17 cellular contexts compared by ENCODE assay signal in genomic region chr5:151144275-151144674, GRCh38. TPM values are rescaled to one million over a fixed set of nuclear protein-coding genes. Genes with fewer than 3 reads are reported as not detected.
DNase-seq lines count a peak whose midpoint lies in the region; ATAC-seq lines count a peak whose summit lies in the region.
"Had no signal": no experiment of that assay in that cellular context is flagged by ENCODE, and none has a peak within 500 bp of the region (broad histone marks: within the 10 kb centered on the region; RNA-seq: fewer than 3 reads in every experiment).

No MANE protein-coding gene starts in this region.

- H3K9me3 ChIP-seq in effector memory CD4-positive, alpha-beta T cell (ENCODE audit: control insufficient read depth, low read length) = no peaks in the 10 kb centered on the region
- H3K9me3 ChIP-seq: SK-N-SH, uterus had no signal

- no peaks in the 10 kb centered on the region for H3K9me3 Mint-ChIP-seq in T-cell
- H3K9me3 Mint-ChIP-seq in stimulated activated effector memory CD8-positive, alpha-beta T cell treated with anti-CD3 and anti-CD28 coated beads, Interleukin-12 subunit alpha, Interleukin-12 subunit beta, amount 100 ng/mL, for 72 hours = no peaks in the 10 kb centered on the region

- peak overlapping the region in 1 of 3 donors; percentile 96 for H3K4me3 Mint-ChIP-seq in T-cell
- peak overlapping the region; percentile 73 for H3K4me3 Mint-ChIP-seq in stimulated activated effector memory CD8-positive, alpha-beta T cell treated with anti-CD3 and anti-CD28 coated beads, Interleukin-12 subunit alpha, Interleukin-12 subunit beta, amount 100 ng/mL, for 72 hours

- POLR2A ChIA-PET in T-cell (lab: Charles Lee) = no interaction called here

- CTCF ChIA-PET in T-cell (lab: Charles Lee) = interaction anchor here (1.1 to 3.1 kb wide), 5 partner anchors 15 to 29 kb away, joined by 3 to 13 read pairs (median 4); no protein-coding TSS in a partner anchor

- H3K4me1 Mint-ChIP-seq in T-cell = peaks cover 94 to 100% (median 97%) of the 10 kb centered on the region in 3 donors
- peaks cover 97% of the 10 kb centered on the region for H3K4me1 Mint-ChIP-seq in stimulated activated effector memory CD8-positive, alpha-beta T cell treated with anti-CD3 and anti-CD28 coated beads, Interleukin-12 subunit alpha, Interleukin-12 subunit beta, amount 100 ng/mL, for 72 hours

- no peak for ATAC-seq in T-cell (replicated peaks in 1 of 4)
- no peak for ATAC-seq in stimulated activated effector memory CD8-positive, alpha-beta T cell treated with anti-CD3 and anti-CD28 coated beads, Interleukin-12 subunit alpha, Interleukin-12 subunit beta, amount 100 ng/mL, for 72 hours
- ATAC-seq in GM21576 (IDR thresholded peaks at IDR 0.05; ENCODE audit: unreplicated experiment) = no peak
- ATAC-seq: right cardiac atrium had no signal

- no peaks in the 10 kb centered on the region for H3K27me3 ChIP-seq in effector memory CD4-positive, alpha-beta T cell (replicated peaks; ENCODE audit: control insufficient read depth, insufficient read depth, low read length, poor library complexity, severe bottlenecking)
- H3K27me3 ChIP-seq: uterus had no signal

- peaks cover 36% of the 10 kb centered on the region for H3K36me3 ChIP-seq in effector memory CD4-positive, alpha-beta T cell (ENCODE audit: control insufficient read depth, insufficient read depth, low read length)
- H3K36me3 ChIP-seq: uterus had no signal

- DNase-seq in stimulated activated CD4-positive, alpha-beta T cell treated with anti-CD3 and anti-CD28 coated beads, Interleukin-15, amount 100 ng/mL, for 24 hours = peak; percentile 26
- DNase-seq in stimulated activated CD4-positive, alpha-beta T cell treated with anti-CD3 and anti-CD28 coated beads, Interleukin-4, amount 100 ng/mL, for 24 hours = no peak
- no peak for DNase-seq in T-cell
- DNase-seq in effector memory CD4-positive, alpha-beta T cell = no peak
- DNase-seq in stimulated activated effector memory CD8-positive, alpha-beta T cell treated with anti-CD3 and anti-CD28 coated beads, Interleukin-12 subunit alpha, Interleukin-12 subunit beta, amount 100 ng/mL, for 72 hours (ENCODE audit: low spot score in 2 of 2) = no peak
- DNase-seq in mucosa of gallbladder (ENCODE audit: low spot score) = no peak
- DNase-seq in RKO (ENCODE audit: low spot score) = no peak
- DNase-seq: EL; kidney glomerular epithelial cell; NCI-H187; NCI-H345; NK-92 treated with Interleukin-12 subunit alpha and Interleukin-12 subunit beta, amount 100 ng/mL, for 24 hours; right cardiac atrium; SK-N-SH; uterus had no signal

- H3K27ac ChIP-seq in effector memory CD4-positive, alpha-beta T cell (ENCODE audit: insufficient read depth, low read length, poor library complexity, severe bottlenecking) = peak overlapping the region; percentile 71
- H3K27ac ChIP-seq: coronary artery had no signal

- no peak overlapping the region for H3K4me3 ChIP-seq in effector memory CD4-positive, alpha-beta T cell (ENCODE audit: insufficient read depth, low read depth, low read length, poor library complexity, severe bottlenecking)
- H3K4me3 ChIP-seq: coronary artery, uterus had no signal

- H3K4me1 ChIP-seq in effector memory CD4-positive, alpha-beta T cell (ENCODE audit: control insufficient read depth, insufficient read depth, low read length, poor library complexity, severe bottlenecking) = peaks cover 98% of the 10 kb centered on the region
- H3K4me1 ChIP-seq: uterus had no signal

- H3K27ac Mint-ChIP-seq in T-cell = peak overlapping the region; percentile 96 to 98
- peak overlapping the region; percentile 90 for H3K27ac Mint-ChIP-seq in stimulated activated effector memory CD8-positive, alpha-beta T cell treated with anti-CD3 and anti-CD28 coated beads, Interleukin-12 subunit alpha, Interleukin-12 subunit beta, amount 100 ng/mL, for 72 hours

- H3K36me3 Mint-ChIP-seq in T-cell = peaks cover 43% of the 10 kb centered on the region
- H3K36me3 Mint-ChIP-seq in stimulated activated effector memory CD8-positive, alpha-beta T cell treated with anti-CD3 and anti-CD28 coated beads, Interleukin-12 subunit alpha, Interleukin-12 subunit beta, amount 100 ng/mL, for 72 hours = peaks cover 99% of the 10 kb centered on the region

- H3K27me3 Mint-ChIP-seq in T-cell = no peaks in the 10 kb centered on the region

RNA-seq across cellular contexts. Expression of gene ANXA6, which starts 13.3 kb away (rescaled TPM):
- total RNA-seq in T-cell (100 to 1,000 TPM; 266 to 395 (median 345) TPM), mucosa of gallbladder (153 TPM)
